21 cellular contexts compared by ENCODE assay signal in the genomic region with DNA sequence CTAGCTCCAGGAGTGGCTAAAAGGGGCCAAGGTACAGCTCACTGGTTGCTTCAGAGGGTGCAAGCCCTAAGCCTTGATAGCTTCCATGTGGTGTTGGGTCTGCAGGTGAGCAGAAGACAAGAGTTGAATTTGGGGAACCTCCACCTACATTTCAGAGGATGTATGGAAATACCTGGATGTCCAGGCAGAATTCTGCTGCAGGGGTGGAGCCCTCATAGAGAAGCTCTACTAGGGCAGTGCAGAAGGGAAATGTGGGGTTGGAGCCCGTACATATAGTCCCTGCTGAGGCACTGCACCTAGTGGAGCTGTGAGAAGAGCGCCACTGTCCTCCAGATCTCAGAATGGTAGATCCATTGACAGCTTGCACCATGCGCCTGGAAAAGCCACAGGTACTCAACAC. TPM values are rescaled to one million over a fixed set of nuclear protein-coding genes. Genes with fewer than 3 reads are reported as not detected.
DNase-seq lines count a peak whose midpoint lies in the region; ATAC-seq, FAIRE-seq and TF ChIP-seq lines count a peak whose summit lies in the region.
"Had no signal": no experiment of that assay in that cellular context is flagged by ENCODE, and none has a peak within 500 bp of the region (broad histone marks: within the 10 kb centered on the region; RNA-seq: fewer than 3 reads in every experiment).

No MANE protein-coding gene starts in this region.

- H3K36me3 ChIP-seq in HepG2 (replicated peaks in 1 of 2; ENCODE audit: control insufficient read depth in 1 of 2, insufficient read depth in 2 of 2, low read length in 2 of 2), result peaks cover 3 to 26% of the 10 kb centered on the region in 2 experiments; a peak in 3 of 5 replicates
- no peaks in the 10 kb centered on the region for H3K36me3 ChIP-seq in right lobe of liver
- no peaks in the 10 kb centered on the region for H3K36me3 ChIP-seq in GM23338 (ENCODE audit: insufficient read depth)
- H3K36me3 ChIP-seq in neural progenitor cell, result peaks cover 21% of the 10 kb centered on the region

- H3K4me1 Mint-ChIP-seq in GM23338, result peaks cover 6% of the 10 kb centered on the region; the same call in 2 of the 3 replicates
- no peaks in the 10 kb centered on the region for H3K4me1 Mint-ChIP-seq in neural progenitor cell
- peaks cover 56% of the 10 kb centered on the region in 2 donors for H3K4me1 Mint-ChIP-seq in natural killer cell

- H3K9me2 ChIP-seq in GM23338 (ENCODE audit: insufficient read depth), result no peaks in the 10 kb centered on the region

- H3K79me2 ChIP-seq in HepG2 (ENCODE audit: insufficient read depth, low read length) (peaks cover 29% of the 10 kb centered on the region), GM23338 (replicated peaks; ENCODE audit: insufficient read depth) (peaks cover 21% of the 10 kb centered on the region), neural progenitor cell (ENCODE audit: low read depth) (peaks cover 37% of the 10 kb centered on the region)

- peaks cover 25% of the 10 kb centered on the region for H3K9me3 ChIP-seq in HepG2 (ENCODE audit: low read length)
- H3K9me3 ChIP-seq in right lobe of liver, result no peaks in the 10 kb centered on the region
- H3K9me3 ChIP-seq in neural progenitor cell (ENCODE audit: low read depth), result peaks cover 4% of the 10 kb centered on the region

- H3K4me3 Mint-ChIP-seq in GM23338 (no peak overlapping the region), neural progenitor cell (no peak overlapping the region), natural killer cell (no peak overlapping the region)
- H3K4me3 Mint-ChIP-seq: CD4-positive, CD25-positive, alpha-beta regulatory T cell had no signal

- WGBS in HepG2 (ENCODE audit: low lambda C conversion rate), result 93% methylated on average over 3 of the region's 3 CpGs
- WGBS in right lobe of liver (ENCODE audit: insufficient coverage, low coverage, low lambda C conversion rate, missing lambda C conversion rate), result 80% methylated on average over 1 of the region's 3 CpGs

- TF ChIP-seq CTCF in HepG2 (CRISPR knock-in tag; IDR thresholded peaks at IDR 0.05), result no peak
- TF ChIP-seq CTCF in right lobe of liver (IDR thresholded peaks at IDR 0.05), result no peak
- no peak for TF ChIP-seq CTCF in GM23338 (conservative IDR thresholded peaks at IDR 0.05; ENCODE audit: low read depth in 2 of 2)
- no peak for TF ChIP-seq CTCF in neural progenitor cell (IDR thresholded peaks at IDR 0.05)
- no peak for TF ChIP-seq CTCF in natural killer cell (IDR thresholded peaks at IDR 0.05)

- TF ChIP-seq EP300 in HepG2 (IDR thresholded peaks at IDR 0.05; ENCODE audit: low read depth in 2 of 2, low read length in 2 of 2), result no peak
- TF ChIP-seq EP300 in HepG2 (CRISPR knock-in tag; IDR thresholded peaks at IDR 0.05; ENCODE audit: borderline replicate concordance), result no peak

- no peak for FAIRE-seq in HepG2 (lab: Jason Lieb, UNC)

- POLR2A ChIA-PET in HepG2 (lab: Yijun Ruan, JAX), result no interaction called here

- TF ChIP-seq RAD21 in HepG2 (CRISPR knock-in tag; IDR thresholded peaks at IDR 0.05), result no peak

- DNase-seq in HepG2 (ENCODE audit: low spot score) (no peak), right lobe of liver (no peak), GM23338 (ENCODE audit: low spot score) (peak; percentile 27), OCI-M1 (lab: John Stamatoyannopoulos, UW) (peak; percentile 28), neural progenitor cell (ENCODE audit: low spot score) (peak; percentile 26), Right ventricle myocardium inferior (ENCODE audit: missing footprints) (no peak), natural killer cell (no peak)
- DNase-seq in activated CD4-positive, alpha-beta T cell treated with anti-CD3 and anti-CD28 coated beads for 48 hours, result no peak
- DNase-seq: CD4-positive, CD25-positive, alpha-beta regulatory T cell; COR-L47; DMS153; GOT3; KBM-7; NCI-H187 treated with DMSO at 0.1 percent for 48 hours; NCI-H2171 treated with DMSO at 0.1 percent for 48 hours; NCI-H446; NCI-H526 treated with DMSO at 0.1 percent for 48 hours; NK-92 treated with Interleukin-12 subunit alpha and Interleukin-12 subunit beta, amount 100 ng/mL, for 24 hours; SHP77 treated with DMSO at 0.1 percent for 48 hours; T-helper 9 cell had no signal

- H3K36me3 Mint-ChIP-seq in GM23338 (ENCODE audit: low read depth) (peaks cover 59% of the 10 kb centered on the region), neural progenitor cell (peaks cover 47% of the 10 kb centered on the region), natural killer cell (peaks cover 12% of the 10 kb centered on the region)

- in situ Hi-C loops in HepG2 (cut with HindIII; ENCODE audit: extremely low pct_ligation_motif_present, low pct_unique_long_range_greater_than_20kb), result no loop called here

- H3K27ac ChIP-seq in HepG2 (ENCODE audit: extremely low read length, insufficient read depth, low read length), result no peak overlapping the region
- no peak overlapping the region for H3K27ac ChIP-seq in right lobe of liver
- H3K27ac ChIP-seq in GM23338 (ENCODE audit: low read depth), result no peak overlapping the region
- no peak overlapping the region for H3K27ac ChIP-seq in neural progenitor cell

- H3K4me1 ChIP-seq in HepG2 (ENCODE audit: insufficient read depth, low read length), result peaks cover 7% of the 10 kb centered on the region
- H3K4me1 ChIP-seq in right lobe of liver, result no peaks in the 10 kb centered on the region
- peaks cover 3% of the 10 kb centered on the region; the same call in 1 of the 2 replicates for H3K4me1 ChIP-seq in GM23338 (ENCODE audit: insufficient read depth)
- H3K4me1 ChIP-seq in neural progenitor cell, result peaks cover 9% of the 10 kb centered on the region

- no TSS peak for BruUV-seq in HepG2 (replicated peaks; lab: Mats Ljungman, UMichigan)

- intact Hi-C loops in HepG2 (cut with micrococcal nuclease; ENCODE audit: unreplicated experiment) (no loop called here), right lobe of liver (cut with DNase I) (no loop called here), Right ventricle myocardium inferior (cut with DNase I) (no loop called here), natural killer cell (cut with micrococcal nuclease) (no loop called here)

- ATAC-seq in HepG2 (no peak), right lobe of liver (no peak), GM23338 (no peak), Right ventricle myocardium inferior (no peak), natural killer cell (no peak)
- ATAC-seq: SK-N-SH treated with all-trans-retinoic acid at 6 μM for 48 hours had no signal

- CTCF ChIA-PET in HepG2 (lab: Yijun Ruan, JAX; ENCODE audit: low intra/inter-chr PET ratio, low total read pairs), result no interaction called here

- H4K20me1 ChIP-seq in HepG2 (ENCODE audit: insufficient read depth, low read length), result no peaks in the 10 kb centered on the region
- 0 out of 2 replicates have a peak, but pooled peaks cover 7% of the 10 kb centered on the region for H4K20me1 ChIP-seq in GM23338 (replicated peaks; ENCODE audit: insufficient read depth)
- H4K20me1 ChIP-seq in neural progenitor cell (ENCODE audit: low read depth), result peaks cover 6% of the 10 kb centered on the region

- H3K9ac ChIP-seq in HepG2 (ENCODE audit: insufficient read depth, low read depth, low read length) (no peak overlapping the region), neural progenitor cell (no peak overlapping the region)

- peaks cover 46% of the 10 kb centered on the region for H3K9me3 Mint-ChIP-seq in GM23338
- H3K9me3 Mint-ChIP-seq in neural progenitor cell, result peaks cover 47% of the 10 kb centered on the region
- H3K9me3 Mint-ChIP-seq in natural killer cell, result peaks cover 0 to 3% of the 10 kb centered on the region in 2 donors

- TF ChIP-seq POLR2A in HepG2 (IDR thresholded peaks at IDR 0.05; ENCODE audit: insufficient read depth in 1 of 2, low read depth in 2 of 2, low read length in 2 of 2), result no peak
- TF ChIP-seq POLR2A in right lobe of liver (IDR thresholded peaks at IDR 0.05), result no peak

- H2AFZ ChIP-seq in HepG2 (ENCODE audit: low read length) (no peak overlapping the region), GM23338 (no peak overlapping the region), neural progenitor cell (replicated peaks) (no peak overlapping the region)

- H3K4me3 ChIP-seq in HepG2 (replicated peaks in 1 of 3; ENCODE audit: insufficient read depth in 1 of 3, low read depth in 2 of 3, low read length in 3 of 3) (no peak overlapping the region), right lobe of liver (no peak overlapping the region), GM23338 (no peak overlapping the region), neural progenitor cell (no peak overlapping the region)

- H3K27ac Mint-ChIP-seq in GM23338 (no peak overlapping the region), neural progenitor cell (no peak overlapping the region), natural killer cell (no peak overlapping the region)

- H3K27me3 Mint-ChIP-seq in GM23338 (ENCODE audit: insufficient read depth, low read depth, poor library complexity), result peaks cover 2% of the 10 kb centered on the region
- peaks cover 5% of the 10 kb centered on the region for H3K27me3 Mint-ChIP-seq in neural progenitor cell (ENCODE audit: insufficient read depth, low read depth)
- no peaks in the 10 kb centered on the region for H3K27me3 Mint-ChIP-seq in natural killer cell (ENCODE audit: low read depth in 2 of 2)
- H3K27me3 Mint-ChIP-seq: CD4-positive, CD25-positive, alpha-beta regulatory T cell had no signal

- H3K4me2 ChIP-seq in HepG2 (ENCODE audit: low read depth, low read length), result no peak overlapping the region
- no peak overlapping the region for H3K4me2 ChIP-seq in GM23338
- H3K4me2 ChIP-seq in neural progenitor cell, result no peak overlapping the region

- H3K27me3 ChIP-seq in HepG2 (ENCODE audit: control insufficient read depth in 1 of 2, insufficient read depth in 2 of 2, low read length in 2 of 2), result no peaks in the 10 kb centered on the region
- H3K27me3 ChIP-seq in right lobe of liver, result no peaks in the 10 kb centered on the region
- H3K27me3 ChIP-seq in GM23338 (ENCODE audit: insufficient read depth), result no peaks in the 10 kb centered on the region
- no peaks in the 10 kb centered on the region for H3K27me3 ChIP-seq in neural progenitor cell

- H3F3A ChIP-seq in GM23338 (replicated peaks; ENCODE audit: low read depth) (no peaks in the 10 kb centered on the region), neural progenitor cell (ENCODE audit: low read depth) (peaks cover 8% of the 10 kb centered on the region)

RNA-seq across cellular contexts. Expression of a gene that starts 49.6 kb away (rescaled TPM):
- total RNA-seq in HepG2 (2016; rRNA removed; fragmentation: Illumina TruSeq; extraction: Trizol) (52.8 and 79.5 TPM in 2 replicates), right lobe of liver (10 to 100 TPM; 16.3 to 29.9 (median 19.3) TPM), neural progenitor cell (ENCODE audit: low replicate concordance) (84.7 and 85.3 TPM in 2 replicates), Right ventricle myocardium inferior (21.0 TPM), natural killer cell (100 to 1,000 TPM; 135 to 156 (median 140) TPM)
- total RNA-seq in HepG2 (2016; cell fraction: cytosol; rRNA removed; fragmentation: Illumina TruSeq; extraction: Trizol; ENCODE audit: low read depth), result 116 and 122 TPM in 2 replicates
- 55.6 and 78.0 TPM in 2 replicates for total RNA-seq in HepG2 (2016; cell fraction: insoluble cytoplasmic fraction; rRNA removed; fragmentation: Illumina TruSeq; extraction: Trizol)
- 44.6 and 47.8 TPM in 2 replicates for total RNA-seq in HepG2 (2016; cell fraction: membrane; rRNA removed; fragmentation: Illumina TruSeq; extraction: Trizol)
- total RNA-seq in HepG2 (2016; cell fraction: nucleus; rRNA removed; fragmentation: Illumina TruSeq; extraction: Trizol), result 33.0 and 35.9 TPM in 2 replicates
- polyA plus RNA-seq in HepG2 (2011; rRNA removed) (35.6 and 61.1 TPM in 2 replicates), GM23338 (2016; fragmentation: Nextera tagmentation; extraction: Ambion mirVana) (17.4 and 20.0 TPM in 2 replicates)
- 23.4 and 43.1 TPM in 2 replicates for polyA plus RNA-seq in HepG2 (2011; cell fraction: cytosol; rRNA removed)
- 33.0 and 38.2 TPM in 2 replicates for polyA plus RNA-seq in HepG2 (2011; cell fraction: nucleus; rRNA removed)
- polyA plus RNA-seq in HepG2 (2012), result 20.2 and 22.4 TPM in 2 replicates
- 2.3 and 2.6 TPM in 2 replicates for polyA plus RNA-seq in HepG2 (2016; cell fraction: cytosol; fragmentation: Illumina TruSeq; extraction: Trizol; ENCODE audit: low read depth)
- 67.1 and 71.0 TPM in 2 replicates for polyA plus RNA-seq in HepG2 (2016; cell fraction: insoluble cytoplasmic fraction; fragmentation: Illumina TruSeq; extraction: Trizol; ENCODE audit: low read depth)
- polyA plus RNA-seq in HepG2 (2016; cell fraction: membrane; fragmentation: Illumina TruSeq; extraction: Trizol; ENCODE audit: low read depth), result 10.9 and 11.4 TPM in 2 replicates
- 30.4 TPM in 2 replicates for polyA plus RNA-seq in HepG2 (2016; cell fraction: nucleus; fragmentation: Illumina TruSeq; extraction: Trizol; ENCODE audit: insufficient read depth, low read depth)
- 104 and 144 TPM in 2 replicates for polyA minus RNA-seq in HepG2 (2011; rRNA and poly(A)+ RNA removed; ENCODE audit: low replicate concordance)
- 55.4 and 66.1 TPM in 2 replicates for polyA minus RNA-seq in HepG2 (2011; cell fraction: cytosol; rRNA and poly(A)+ RNA removed)
- 44.7 and 50.8 TPM in 2 replicates for polyA minus RNA-seq in HepG2 (2011; cell fraction: nucleus; rRNA and poly(A)+ RNA removed)
- total RNA-seq in GM23338 (2014; rRNA removed; shearing (Covaris generic)), result 91.5 and 92.9 TPM in 2 replicates

Comparison
In these comparisons a context has a peak if more than half of its experiments do, and no peak if none do; other contexts are left out.
1. DNase-seq: peak in GM23338 (single experiment), OCI-M1 (single experiment) and neural progenitor cell (single experiment); none in HepG2 (single experiment), right lobe of liver (0 of 3), Right ventricle myocardium inferior (single experiment), natural killer cell (single experiment) and activated CD4-positive, alpha-beta T cell treated with anti-CD3 and anti-CD28 coated beads for 48 hours (single experiment).